Comparison of ENCODE assay signal across 18 cellular contexts in the genomic region with DNA sequence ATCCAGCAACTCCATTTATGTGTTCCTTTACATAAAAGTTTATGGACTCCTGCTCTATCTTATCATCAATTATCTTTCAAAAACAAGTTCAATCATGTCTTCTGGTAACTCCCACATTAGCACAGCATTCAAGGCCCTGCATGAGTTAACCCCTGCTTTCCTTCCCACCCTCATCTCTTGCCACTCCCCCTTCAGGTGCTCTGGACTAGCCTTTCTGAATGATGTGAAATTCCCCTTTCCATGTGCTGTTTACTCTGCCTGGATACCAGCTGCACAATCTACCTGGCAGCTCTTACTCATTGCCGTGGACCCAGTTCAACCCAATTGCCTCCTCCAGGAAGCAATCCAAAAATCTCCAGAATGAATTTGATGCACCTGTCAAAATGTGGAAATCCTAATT. TPM values are rescaled to one million over a fixed set of nuclear protein-coding genes. Genes with fewer than 3 reads are reported as not detected.
DNase-seq lines count a peak whose midpoint lies in the region; ATAC-seq, FAIRE-seq and TF ChIP-seq lines count a peak whose summit lies in the region.
"Had no signal": no experiment of that assay in that cellular context is flagged by ENCODE, and none has a peak within 500 bp of the region (broad histone marks: within the 10 kb centered on the region; RNA-seq: fewer than 3 reads in every experiment).

No MANE protein-coding gene starts in this region.

- DNase-seq in COLO668 (lab: John Stamatoyannopoulos, UW; ENCODE audit: unreplicated experiment): peak; percentile 10
- DNase-seq in bronchial epithelial cell (ENCODE audit: low read depth): peak; percentile 31
- DNase-seq in keratinocyte (ENCODE audit: low read depth, low spot score): no peak
- no peak for DNase-seq in left ventricle myocardium superior
- DNase-seq in epidermal melanocyte (ENCODE audit: insufficient read length, low spot score): no peak
- DNase-seq: Caco-2; CD8-positive, alpha-beta T cell; DMS79 treated with DMSO at 0.1 percent for 48 hours; EL; GOT3; H9 had no signal

- H3K4me2 ChIP-seq in keratinocyte (ENCODE audit: control insufficient read depth, extremely low read depth, insufficient read depth, low read depth, low read length): peak overlapping the region; percentile 13

- H3K4me1 ChIP-seq in HEK293 (ENCODE audit: control insufficient read depth, insufficient read depth, low read length): no peaks in the 10 kb centered on the region
- H3K4me1 ChIP-seq in keratinocyte (ENCODE audit: control insufficient read depth, extremely low read depth, insufficient read depth, low read length): peaks cover 4% of the 10 kb centered on the region
- H3K4me1 ChIP-seq: Caco-2 had no signal

- H3K9me3 ChIP-seq in HEK293 (ENCODE audit: control insufficient read depth, insufficient read depth, low read depth, low read length) (no peaks in the 10 kb centered on the region), keratinocyte (ENCODE audit: control insufficient read depth, low read depth, low read length) (no peaks in the 10 kb centered on the region)
- H3K9me3 ChIP-seq: Caco-2 had no signal

- H3K9me1 ChIP-seq in keratinocyte (ENCODE audit: control insufficient read depth, extremely low read depth, insufficient read depth, low read length): no peaks in the 10 kb centered on the region

- no peak for ATAC-seq in left ventricle myocardium superior
- ATAC-seq in HG02938 (IDR thresholded peaks at IDR 0.05; ENCODE audit: unreplicated experiment): no peak
- ATAC-seq: CD8-positive, alpha-beta T cell had no signal

- FAIRE-seq in bronchial epithelial cell (lab: Jason Lieb, UNC) (no peak), keratinocyte (lab: Jason Lieb, UNC) (peak; percentile 20)
- FAIRE-seq: G401.6, GM12891 had no signal

- H3K4me3 ChIP-seq in HEK293 (ENCODE audit: low read depth, low read length) (no peak overlapping the region), bronchial epithelial cell (ENCODE audit: low read depth, low read length) (no peak overlapping the region), keratinocyte (ENCODE audit: control insufficient read depth in 2 of 3, extremely low read depth in 1 of 3, insufficient read depth in 2 of 3, low read depth in 1 of 3, low read length in 3 of 3) (no peak overlapping the region)

- TF ChIP-seq CTCF in HEK293 (tag by site-specific recombination; IDR thresholded peaks at IDR 0.05) (no peak), bronchial epithelial cell (IDR thresholded peaks at IDR 0.05; ENCODE audit: insufficient read depth, low read length, severe bottlenecking) (no peak), keratinocyte (optimal IDR thresholded peaks at IDR 0.05 in 1 of 3, IDR thresholded peaks at IDR 0.05 in 1 of 3, conservative IDR thresholded peaks at IDR 0.05 in 1 of 3; ENCODE audit: extremely low read depth in 1 of 3, insufficient read depth in 2 of 3, low read length in 3 of 3) (no peak)

- POLR2A ChIA-PET in HEK293 (lab: Yijun Ruan, JAX): no interaction called here

- H2AFZ ChIP-seq in keratinocyte (ENCODE audit: control insufficient read depth, low read length): no peak overlapping the region

- H3K27me3 ChIP-seq in bronchial epithelial cell (ENCODE audit: control insufficient read depth, insufficient read depth, low read length): no peaks in the 10 kb centered on the region
- no peaks in the 10 kb centered on the region for H3K27me3 ChIP-seq in keratinocyte (ENCODE audit: control insufficient read depth, extremely low read depth, insufficient read depth, low read length)

- CTCF ChIA-PET in HEK293 (lab: Yijun Ruan, JAX): no interaction called here

- intact Hi-C loops in left ventricle myocardium superior (cut with micrococcal nuclease): no loop called here

- H3K27ac ChIP-seq in HEK293 (ENCODE audit: extremely low read depth, low read depth, low read length) (no peak overlapping the region), keratinocyte (ENCODE audit: control insufficient read depth, insufficient read depth, low read length) (no peak overlapping the region)

- H3K36me3 ChIP-seq in HEK293 (ENCODE audit: control insufficient read depth in 2 of 2, insufficient read depth in 1 of 2, low read length in 2 of 2) (no peaks in the 10 kb centered on the region), bronchial epithelial cell (ENCODE audit: control insufficient read depth, insufficient read depth, low read length) (peaks cover 17% of the 10 kb centered on the region), keratinocyte (ENCODE audit: control insufficient read depth in 2 of 2, extremely low read depth in 1 of 2, insufficient read depth in 2 of 2, low read length in 2 of 2) (peaks cover 4 to 25% of the 10 kb centered on the region in 2 experiments)

- H4K20me1 ChIP-seq in keratinocyte (ENCODE audit: control insufficient read depth, extremely low read depth, insufficient read depth, low read length): no peaks in the 10 kb centered on the region

- dilution Hi-C loops in keratinocyte (cut with MboI; ENCODE audit: extremely low pct_ligation_motif_present, low sequenced_read_pairs): no loop called here

- no peak overlapping the region for H3K9ac ChIP-seq in keratinocyte (ENCODE audit: control insufficient read depth, extremely low read depth, insufficient read depth, low read length)

- no peaks in the 10 kb centered on the region for H3K79me2 ChIP-seq in keratinocyte (ENCODE audit: control insufficient read depth, insufficient read depth, low read length)

TF ChIP-seq in HEK293, 187 proteins besides CTCF, POLR2A, EP300 and RAD21:
- TF ChIP-seq OSR2 (tag by site-specific recombination; IDR thresholded peaks at IDR 0.05): 0 out of 2 replicates have a peak, but pooled peaks have one; percentile 11
- TF ChIP-seq OVOL3 (tag by site-specific recombination; IDR thresholded peaks at IDR 0.05): no peak
- peak; percentile 73; the same call in 1 of the 2 replicates for TF ChIP-seq ZNF701 (tag by site-specific recombination; IDR thresholded peaks at IDR 0.05)
- 0 out of 2 replicates have a peak, but pooled peaks have one; percentile 41 for TF ChIP-seq ZNF843 (tag by site-specific recombination; IDR thresholded peaks at IDR 0.05)

RNA-seq across cellular contexts. Expression of gene ADGRF4, which starts 11.9 kb away (rescaled TPM):
- 17.9 and 31.5 TPM in 2 replicates for total RNA-seq in bronchial epithelial cell
- 21.4 to 41.8 TPM (median 30.2 TPM) in 3 replicates for polyA plus RNA-seq in keratinocyte
- 9.2 TPM for polyA plus RNA-seq in keratinocyte (2011; ENCODE audit: low read depth)
- polyA plus RNA-seq in keratinocyte (2011; cell fraction: cytosol; rRNA removed): 14.8 and 29.6 TPM in 2 replicates
- polyA plus RNA-seq in keratinocyte (2011; cell fraction: nucleus; rRNA removed): 54.8 and 63.6 TPM in 2 replicates
- 12.9 and 28.3 TPM in 2 replicates for polyA plus RNA-seq in keratinocyte (2012; ENCODE audit: low replicate concordance)
- 7.8 to 41.8 TPM (median 36.4 TPM) in 3 replicates for polyA minus RNA-seq in keratinocyte
- 12.9 TPM for polyA minus RNA-seq in keratinocyte (2011; cell fraction: cytosol; rRNA and poly(A)+ RNA removed)
- polyA minus RNA-seq in keratinocyte (2011; cell fraction: nucleus; rRNA and poly(A)+ RNA removed): 33.9 and 55.4 TPM in 2 replicates
- total RNA-seq in left ventricle myocardium superior: not detected
- total RNA-seq: A673; CD8-positive, alpha-beta T cell; H9 had no signal
- polyA plus RNA-seq: CD14-positive monocyte, IgD-negative memory B cell had no signal

Comparison
In these comparisons a context has a peak if more than half of its experiments do, and no peak if none do; other contexts are left out.
1. DNase-seq: peak in COLO668 (single experiment) and bronchial epithelial cell (single experiment); none in keratinocyte (single experiment), left ventricle myocardium superior (single experiment) and epidermal melanocyte (single experiment).
2. RNA of gene ADGRF4, which starts 11.9 kb away (total RNA-seq): 17.9 to 31.5 TPM in bronchial epithelial cell; not detected in left ventricle myocardium superior (single experiment); every median in the first group is over 10 times any median in the second.